ENCODE assay signal across 9 cellular contexts in genomic region chr20:10553326-10553984, GRCh38.
DNase-seq lines count a peak whose midpoint lies in the region; ATAC-seq, FAIRE-seq and TF ChIP-seq lines count a peak whose summit lies in the region.
"Had no signal": no experiment of that assay in that cellular context is flagged by ENCODE, and none has a peak within 500 bp of the region (broad histone marks: within the 10 kb centered on the region; RNA-seq: fewer than 3 reads in every experiment).

No MANE protein-coding gene starts in this region.

- TF ChIP-seq RAD21 in A549 (conservative IDR thresholded peaks at IDR 0.05 in 1 of 2, IDR thresholded peaks at IDR 0.05 in 1 of 2): peak; percentile 98 to 99

- no peaks in the 10 kb centered on the region for H3K9me3 ChIP-seq in A549

- CTCF ChIA-PET in A549 (lab: Yijun Ruan, JAX): interaction anchor here (0.6 to 3.9 kb wide), 57 partner anchors 8 to 991 kb away, joined by 3 to 25 read pairs (median 5); partner anchors contain the start of gene MKKS

- peak; percentile 97 for FAIRE-seq in A549 (lab: Jason Lieb, UNC)

- peak overlapping the region; percentile 17 for H3K4me2 ChIP-seq in A549

- H3K4me3 ChIP-seq in A549: no peak overlapping the region

- ATAC-seq in A549: peak; percentile 70 to 84; a peak in 5 of 6 replicates
- ATAC-seq in HG03175 (IDR thresholded peaks at IDR 0.05; ENCODE audit: unreplicated experiment): peak; percentile 69
- ATAC-seq in HG03342 (IDR thresholded peaks at IDR 0.05; ENCODE audit: unreplicated experiment): no peak

- TF ChIP-seq CTCF in A549 (IDR thresholded peaks at IDR 0.05) (peak; percentile 97), GM12801 (IDR thresholded peaks at IDR 0.05; ENCODE audit: extremely low read depth, insufficient read length) (peak; percentile 12)

- no peak for TF ChIP-seq EP300 in A549 (IDR thresholded peaks at IDR 0.05)

- H3K27ac ChIP-seq in A549: peak overlapping the region; percentile 37 to 46; a peak in 4 of 6 replicates

- POLR2A ChIA-PET in A549 (lab: Yijun Ruan, JAX): interaction anchor here (1.0 to 2.1 kb wide), 5 partner anchors 46 to 121 kb away, joined by 3 to 9 read pairs (median 4); partner anchors contain the start of genes JAG1 and MKKS

- H3K4me1 ChIP-seq in A549: peaks cover 55% of the 10 kb centered on the region

- TF ChIP-seq POLR2A in A549 (IDR thresholded peaks at IDR 0.05; ENCODE audit: low read length): no peak

- peak; percentile 54 to 85 for DNase-seq in A549 (ENCODE audit: low read depth in 1 of 2, low spot score in 1 of 2)
- DNase-seq in NCI-H510A treated with DMSO at 0.1 percent for 48 hours (lab: John Stamatoyannopoulos, UW): peak; percentile 87
- peak; percentile 8 for DNase-seq in activated T-cell treated with anti-CD3 and anti-CD28 coated beads for 4 hours
- DNase-seq in glomerular endothelial cell (ENCODE audit: extremely low read depth, low read depth, low spot score): peak; percentile 66
- peak; percentile 88 for DNase-seq in posterior vena cava (ENCODE audit: low spot score)
- DNase-seq: naive B cell had no signal

- intact Hi-C loops in posterior vena cava (cut with DNase I): loop anchor here (5.0 to 10.0 kb wide), 3 partner anchors 111 to 724 kb away; no protein-coding TSS in a partner anchor

- WGBS in A549 (ENCODE audit: missing lambda C conversion rate): 16% methylated on average over 5 of the region's 5 CpGs

TF ChIP-seq in A549, 52 proteins besides CTCF, POLR2A, EP300 and RAD21:
- peak; percentile 99 for TF ChIP-seq SMC3 (IDR thresholded peaks at IDR 0.05)
- TF ChIP-seq ZFP36 (IDR thresholded peaks at IDR 0.05; ENCODE audit: borderline replicate concordance, partially characterized antibody): no peak
- TF ChIP-seq CEBPB (IDR thresholded peaks at IDR 0.05): peak in 1 of 2 experiments; percentile 59; a peak in 1 of 4 replicates

Comparison
In these comparisons a context has a peak if more than half of its experiments do, and no peak if none do; other contexts are left out.
1. DNase-seq: peak in every context shown above with its lines; median percentile 88 in posterior vena cava; 87 in NCI-H510A treated with DMSO at 0.1 percent for 48 hours; 70 in A549; 66 in glomerular endothelial cell; 8 in activated T-cell treated with anti-CD3 and anti-CD28 coated beads for 4 hours.